Comparison of ENCODE assay signal across 10 cellular contexts in genomic region chr5:55667938-55668337, GRCh38.
"Had no signal": no experiment of that assay in that cellular context is flagged by ENCODE, and none has a peak within 500 bp of the region (broad histone marks: within the 10 kb centered on the region; RNA-seq: fewer than 3 reads in every experiment).

No MANE protein-coding gene starts in this region.

- H3K27ac ChIP-seq: ovary had no signal

- H3K36me3 ChIP-seq: ovary had no signal

- H3K4me3 ChIP-seq: ovary, tibial nerve had no signal

- DNase-seq: activated CD4-positive, alpha-beta T cell treated with anti-CD3 and anti-CD28 coated beads, Interleukin-2, amount 10 ng/mL, durations not matched to agents 24 days and 14 days; activated CD8-positive, alpha-beta memory T cell treated with anti-CD3 and anti-CD28 coated beads for 24 hours; activated naive CD4-positive, alpha-beta T cell treated with Interleukin-2 at 50 U/mL for 16 hours; activated naive CD8-positive, alpha-beta T cell treated with anti-CD3 and anti-CD28 coated beads, Interleukin-2, amount 50 U/mL, for 24 hours; central memory CD4-positive, alpha-beta T cell; erythroblast; immature natural killer cell; nephron progenitor cell; ovary had no signal

- H3K27me3 ChIP-seq: ovary, tibial nerve had no signal

- H3K9me3 ChIP-seq: ovary, tibial nerve had no signal
